13 cellular contexts compared by ENCODE assay signal in the genomic region with DNA sequence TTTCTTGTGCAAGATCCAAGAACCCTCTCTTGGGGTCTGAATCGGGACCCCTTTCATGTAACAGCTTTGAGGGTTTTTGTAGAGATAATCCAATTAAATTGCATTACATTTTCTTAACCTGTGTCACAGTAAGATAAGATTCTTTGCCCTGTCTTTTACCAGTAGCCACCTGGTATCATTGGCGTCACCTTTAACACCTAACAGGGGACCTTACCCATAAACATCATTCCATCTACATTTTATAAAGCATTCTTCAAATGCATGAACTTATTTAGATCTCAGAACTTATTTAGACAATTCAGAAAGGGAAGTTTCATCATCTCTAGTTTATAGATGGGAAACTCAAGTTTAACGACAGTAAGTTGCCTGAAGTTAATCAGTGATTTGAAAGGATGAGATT.
"Had no signal": no experiment of that assay in that cellular context is flagged by ENCODE, and none has a peak within 500 bp of the region (broad histone marks: within the 10 kb centered on the region; RNA-seq: fewer than 3 reads in every experiment).

No MANE protein-coding gene starts in this region.

- H3K4me3 ChIP-seq: lung, thyroid gland, uterus had no signal

- H3K36me3 ChIP-seq: thyroid gland, uterus had no signal

- H2AFZ ChIP-seq: parathyroid adenoma had no signal

- H3K27me3 Mint-ChIP-seq: activated CD4-positive, alpha-beta T cell treated with anti-CD3 and anti-CD28 coated beads, Interleukin-2, amount 10 ng/mL, durations not matched to agents 24 days and 14 days; naive B cell; stimulated activated naive B cell treated with anti-CD40 and anti-IgM and Interleukin-4, amounts not matched to agents 10 μg/mL and 1 μg/mL and 100 μg/mL, for 72 hours had no signal

- DNase-seq: activated CD4-positive, alpha-beta T cell treated with anti-CD3 and anti-CD28 coated beads, Interleukin-2, amount 10 ng/mL, durations not matched to agents 24 days and 14 days; activated naive CD4-positive, alpha-beta T cell treated with anti-CD3 and anti-CD28 coated beads, Interleukin-2, amount 10 ng/mL, durations not matched to agents 7 days and 5 days; caudate nucleus; cortex of kidney; erythroblast; islet precursor cell; naive B cell; stimulated activated naive B cell treated with anti-CD40 and anti-IgM and Interleukin-4, amounts not matched to agents 10 μg/mL and 1 μg/mL and 100 μg/mL, for 72 hours; thyroid gland; uterus had no signal

- H3K27ac Mint-ChIP-seq: activated naive CD4-positive, alpha-beta T cell treated with anti-CD3 and anti-CD28 coated beads, Interleukin-2, amount 10 ng/mL, durations not matched to agents 7 days and 5 days; WTC11 had no signal

- H3K79me2 ChIP-seq: parathyroid adenoma had no signal

- H3K36me3 Mint-ChIP-seq: activated naive CD4-positive, alpha-beta T cell treated with anti-CD3 and anti-CD28 coated beads, Interleukin-2, amount 10 ng/mL, durations not matched to agents 7 days and 5 days; naive B cell; stimulated activated naive B cell treated with anti-CD40 and anti-IgM and Interleukin-4, amounts not matched to agents 10 μg/mL and 1 μg/mL and 100 μg/mL, for 72 hours; WTC11 had no signal

- H3K9me3 Mint-ChIP-seq: activated naive CD4-positive, alpha-beta T cell treated with anti-CD3 and anti-CD28 coated beads, Interleukin-2, amount 10 ng/mL, durations not matched to agents 7 days and 5 days; naive B cell; stimulated activated naive B cell treated with anti-CD40 and anti-IgM and Interleukin-4, amounts not matched to agents 10 μg/mL and 1 μg/mL and 100 μg/mL, for 72 hours had no signal

- ATAC-seq: stimulated activated naive B cell treated with anti-CD40 and anti-IgM and Interleukin-4, amounts not matched to agents 10 μg/mL and 1 μg/mL and 100 μg/mL, for 72 hours; WTC11 had no signal

- H3K27me3 ChIP-seq: thyroid gland, uterus had no signal

- H3K27ac ChIP-seq: parathyroid adenoma, thyroid gland, uterus had no signal

- H3K4me3 Mint-ChIP-seq: activated CD4-positive, alpha-beta T cell treated with anti-CD3 and anti-CD28 coated beads, Interleukin-2, amount 10 ng/mL, durations not matched to agents 24 days and 14 days; activated naive CD4-positive, alpha-beta T cell treated with anti-CD3 and anti-CD28 coated beads, Interleukin-2, amount 10 ng/mL, durations not matched to agents 7 days and 5 days; naive B cell; stimulated activated naive B cell treated with anti-CD40 and anti-IgM and Interleukin-4, amounts not matched to agents 10 μg/mL and 1 μg/mL and 100 μg/mL, for 72 hours; WTC11 had no signal
